Comparison of ENCODE assay signal across 11 cellular contexts in genomic region chr6:149483849-149484635, GRCh38. TPM values are rescaled to one million over a fixed set of nuclear protein-coding genes. Genes with fewer than 3 reads are reported as not detected.
DNase-seq lines count a peak whose midpoint lies in the region; ATAC-seq and TF ChIP-seq lines count a peak whose summit lies in the region.
"Had no signal": no experiment of that assay in that cellular context is flagged by ENCODE, and none has a peak within 500 bp of the region (broad histone marks: within the 10 kb centered on the region; RNA-seq: fewer than 3 reads in every experiment).

No MANE protein-coding gene starts in this region.

- no peak for ATAC-seq in HG02970 (IDR thresholded peaks at IDR 0.05; ENCODE audit: low FRiP score, unreplicated experiment)

- H3K79me2 ChIP-seq in OCI-LY7 (ENCODE audit: insufficient read depth, low read depth, low read length), result peaks cover 29% of the 10 kb centered on the region

- POLR2A ChIA-PET in OCI-LY7 (lab: Charles Lee), result interaction anchor here (0.5 to 4.6 kb wide), 11 partner anchors 11 to 418 kb away, joined by 3 to 16 read pairs (median 5); partner anchors contain the start of gene PCMT1

- H3K9me2 ChIP-seq in OCI-LY7 (ENCODE audit: insufficient read depth, low read length), result no peaks in the 10 kb centered on the region

- H4K20me1 ChIP-seq in OCI-LY7 (ENCODE audit: insufficient read depth, low read length), result no peaks in the 10 kb centered on the region

- H3K4me1 ChIP-seq in OCI-LY7 (ENCODE audit: insufficient read depth, low read length, poor library complexity, severe bottlenecking), result peaks cover 62% of the 10 kb centered on the region
- peaks cover 44% of the 10 kb centered on the region for H3K4me1 ChIP-seq in effector memory CD4-positive, alpha-beta T cell (ENCODE audit: control insufficient read depth, insufficient read depth, low read length, poor library complexity, severe bottlenecking)
- H3K4me1 ChIP-seq in BE2C, result no peaks in the 10 kb centered on the region

- DNase-seq in SIG-M5 treated with dmso at 0.1 percent for 504 hours (lab: John Stamatoyannopoulos, UW; ENCODE audit: unreplicated experiment) (peak; percentile 15), SIG-M5 (lab: John Stamatoyannopoulos, UW) (no peak), OCI-LY7 (ENCODE audit: low spot score) (peak; percentile 38), BE2C (no peak), NCI-H82 treated with DMSO at 0.1 percent for 48 hours (lab: John Stamatoyannopoulos, UW; ENCODE audit: unreplicated experiment) (no peak)
- DNase-seq in effector memory CD4-positive, alpha-beta T cell, result no peak
- DNase-seq: 8988T, ovary had no signal

- TSS peak; percentile 42 for BruUV-seq in OCI-LY7 (replicated peaks; lab: Mats Ljungman, UMichigan)

- H3K4me3 ChIP-seq in OCI-LY7 (ENCODE audit: low read depth, low read length, poor library complexity, severe bottlenecking), result peak overlapping the region; percentile 74
- peak overlapping the region; percentile 61 for H3K4me3 ChIP-seq in effector memory CD4-positive, alpha-beta T cell (ENCODE audit: insufficient read depth, low read depth, low read length, poor library complexity, severe bottlenecking)
- H3K4me3 ChIP-seq in skin epidermis, result peak overlapping the region in 6 of 7 experiments; percentile 9 to 32 (median 24)
- H3K4me3 ChIP-seq in BE2C (ENCODE audit: low read depth, low read length), result no peak overlapping the region
- H3K4me3 ChIP-seq: MG63, ovary had no signal

- H3K9me3 ChIP-seq in OCI-LY7 (ENCODE audit: low read length) (no peaks in the 10 kb centered on the region), BE2C (no peaks in the 10 kb centered on the region)
- H3K9me3 ChIP-seq in effector memory CD4-positive, alpha-beta T cell (ENCODE audit: control insufficient read depth, low read length), result no peaks in the 10 kb centered on the region
- H3K9me3 ChIP-seq: MG63, ovary had no signal

- intact Hi-C loops in OCI-LY7 (cut with micrococcal nuclease; ENCODE audit: unreplicated experiment), result no loop called here

- H3K27ac ChIP-seq in OCI-LY7 (ENCODE audit: low read depth, low read length, poor library complexity, severe bottlenecking) (peak overlapping the region; percentile 99), skin epidermis (peak overlapping the region in 20 of 21 experiments; percentile 48 to 98 (median 81))
- H3K27ac ChIP-seq in effector memory CD4-positive, alpha-beta T cell (ENCODE audit: insufficient read depth, low read length, poor library complexity, severe bottlenecking), result peak overlapping the region; percentile 98
- H3K27ac ChIP-seq: ovary had no signal

- H3K27me3 ChIP-seq in effector memory CD4-positive, alpha-beta T cell (replicated peaks; ENCODE audit: control insufficient read depth, insufficient read depth, low read length, poor library complexity, severe bottlenecking), result no peaks in the 10 kb centered on the region
- H3K27me3 ChIP-seq in BE2C, result no peaks in the 10 kb centered on the region
- H3K27me3 ChIP-seq: MG63, ovary had no signal

- TF ChIP-seq CTCF in OCI-LY7 (conservative IDR thresholded peaks at IDR 0.05; ENCODE audit: low read length) (no peak), BE2C (IDR thresholded peaks at IDR 0.05; ENCODE audit: low read depth, low read length) (no peak)

- H3K36me3 ChIP-seq in OCI-LY7 (ENCODE audit: insufficient read depth, low read length), result peaks cover 9% of the 10 kb centered on the region; the same call in 1 of the 2 replicates
- H3K36me3 ChIP-seq in effector memory CD4-positive, alpha-beta T cell (ENCODE audit: control insufficient read depth, insufficient read depth, low read length), result peaks cover 4% of the 10 kb centered on the region
- H3K36me3 ChIP-seq in BE2C, result no peaks in the 10 kb centered on the region
- H3K36me3 ChIP-seq: MG63, ovary had no signal

- CTCF ChIA-PET in OCI-LY7 (lab: Charles Lee; ENCODE audit: unreplicated experiment), result interaction anchor here (0.9 to 2.1 kb wide), 6 partner anchors 10 to 167 kb away, joined by 3 to 7 read pairs (median 4); no protein-coding TSS in a partner anchor

- peak overlapping the region; percentile 87 for H3K4me2 ChIP-seq in OCI-LY7 (ENCODE audit: low read length)

- H2AFZ ChIP-seq in OCI-LY7 (ENCODE audit: low read length), result peak overlapping the region; percentile 96; the same call in 1 of the 2 replicates

RNA-seq across cellular contexts. Expression of gene ZC3H12D, which starts 0.8 kb away (rescaled TPM):
- 12.8 and 14.0 TPM in 2 replicates for total RNA-seq in OCI-LY7 (2014; rRNA removed; shearing (Covaris generic))
- total RNA-seq in OCI-LY7 (2022), result 14.8 and 22.6 TPM in 2 replicates
- polyA plus RNA-seq in BE2C (2012; ENCODE audit: insufficient read depth, insufficient read length, low read depth), result not detected

Comparison
In these comparisons a context has a peak if more than half of its experiments do, and no peak if none do; other contexts are left out.
1. DNase-seq: peak in SIG-M5 treated with dmso at 0.1 percent for 504 hours (single experiment) and OCI-LY7 (single experiment); none in SIG-M5 (single experiment), effector memory CD4-positive, alpha-beta T cell (0 of 3), BE2C (single experiment) and NCI-H82 treated with DMSO at 0.1 percent for 48 hours (single experiment).
2. Peak in every context shown above with its lines, with median percentiles within 50 percentile points of each other: H3K27ac ChIP-seq.